1 cellular context compared by ENCODE assay signal in genomic region chr3:196287405-196288140, GRCh38.
TF ChIP-seq lines count a peak whose summit lies in the region.

PCYT1A (minus strand) TSS chr3:196287726; CDS start chr3:196270531, 17,195 bp downstream.

TF ChIP-seq in GM23338, 12 proteins besides CTCF, POLR2A, EP300 and RAD21 (continued from another document):
- TF ChIP-seq ZNF462 (CRISPR knock-in tag; IDR thresholded peaks at IDR 0.05) (no peak), NANOG (IDR thresholded peaks at IDR 0.05; ENCODE audit: borderline replicate concordance) (no peak), REST (IDR thresholded peaks at IDR 0.05; ENCODE audit: unreplicated experiment) (no peak), ETS1 (IDR thresholded peaks at IDR 0.05) (peak; percentile 47; the same call in 1 of the 2 replicates), STAT1 (IDR thresholded peaks at IDR 0.05; ENCODE audit: unreplicated experiment) (no peak), EZH2phosphoT487 (IDR thresholded peaks at IDR 0.05; ENCODE audit: unreplicated experiment) (no peak), ZNF331 (CRISPR knock-in tag; IDR thresholded peaks at IDR 0.05; ENCODE audit: low read depth) (no peak), EZH2 (IDR thresholded peaks at IDR 0.05; ENCODE audit: low read depth, unreplicated experiment) (no peak)
